29 cellular contexts compared by ENCODE assay signal in genomic region chr5:118679123-118679940, GRCh38.
DNase-seq lines count a peak whose midpoint lies in the region; ATAC-seq and TF ChIP-seq lines count a peak whose summit lies in the region.
"Had no signal": no experiment of that assay in that cellular context is flagged by ENCODE, and none has a peak within 500 bp of the region (broad histone marks: within the 10 kb centered on the region; RNA-seq: fewer than 3 reads in every experiment).

No MANE protein-coding gene starts in this region.

- in situ Hi-C loops in astrocyte of the cerebellum (cut with HindIII; ENCODE audit: low sequenced_read_pairs), result no loop called here

- H3K9me3 ChIP-seq in HEK293 (ENCODE audit: control insufficient read depth, insufficient read depth, low read depth, low read length), result no peaks in the 10 kb centered on the region
- H3K9me3 ChIP-seq: body of pancreas, esophagus squamous epithelium had no signal

- peak overlapping the region; percentile 53 for H3K27ac Mint-ChIP-seq in neural crest cell (ENCODE audit: unreplicated experiment)
- H3K27ac Mint-ChIP-seq: activated T-cell treated with anti-CD3 and anti-CD28 coated beads, Interleukin-2, amount 50 U/mL, for 72 hours; CD14-positive monocyte; stimulated activated naive B cell treated with anti-CD40 and anti-IgM and Interleukin-4, amounts not matched to agents 10 μg/mL and 1 μg/mL and 100 μg/mL, for 72 hours; type B pancreatic cell had no signal

- H3K36me3 Mint-ChIP-seq in neural crest cell (ENCODE audit: low read depth), result peaks cover 4% of the 10 kb centered on the region
- H3K36me3 Mint-ChIP-seq: CD14-positive monocyte; stimulated activated naive B cell treated with anti-CD40 and anti-IgM and Interleukin-4, amounts not matched to agents 10 μg/mL and 1 μg/mL and 100 μg/mL, for 72 hours; type B pancreatic cell had no signal

- no peak for ATAC-seq in HG03139 (IDR thresholded peaks at IDR 0.05; ENCODE audit: unreplicated experiment)
- ATAC-seq: activated CD4-positive, CD25-positive, alpha-beta regulatory T cell treated with anti-CD3 and anti-CD28 coated beads, Interleukin-2, amount 50 U/mL, for 24 hours; activated T-cell treated with anti-CD3 and anti-CD28 coated beads, Interleukin-2, amount 50 U/mL, for 72 hours; body of pancreas; foreskin keratinocyte; HCT116; stimulated activated naive B cell treated with anti-CD40 and anti-IgM and Interleukin-4, amounts not matched to agents 10 μg/mL and 1 μg/mL and 100 μg/mL, for 72 hours had no signal

- DNase-seq in COR-L47 (lab: John Stamatoyannopoulos, UW) (peak; percentile 12), astrocyte of the cerebellum (ENCODE audit: low read depth) (peak; percentile 28), neural crest cell (ENCODE audit: low read depth, low spot score) (no peak), pons (ENCODE audit: low spot score) (no peak), NCI-H1417 treated with DMSO at 0.1 percent for 48 hours (lab: John Stamatoyannopoulos, UW) (no peak)
- no peak for DNase-seq in activated CD8-positive, alpha-beta memory T cell treated with anti-CD3 and anti-CD28 coated beads, Interleukin-2, amount 50 U/mL, for 4 hours
- DNase-seq: activated CD4-positive, alpha-beta T cell treated with anti-CD3 and anti-CD28 coated beads, Interleukin-2, amount 50 U/mL, for 48 hours; activated T-cell treated with anti-CD3 and anti-CD28 coated beads, Interleukin-2, amount 50 U/mL, for 72 hours; body of pancreas; Calu3; DMS79 treated with DMSO at 0.1 percent for 48 hours; esophagus squamous epithelium; foreskin keratinocyte; GDM1; head of caudate nucleus; KBM-7; NCI-H2029 treated with DMSO at 0.1 percent for 48 hours; NCI-H2227 treated with DMSO at 0.1 percent for 48 hours; NCI-H526 treated with DMSO at 0.1 percent for 48 hours; SHP77 treated with DMSO at 0.1 percent for 48 hours; stimulated activated naive B cell treated with anti-CD40 and anti-IgM and Interleukin-4, amounts not matched to agents 10 μg/mL and 1 μg/mL and 100 μg/mL, for 72 hours; substantia nigra; T-helper 2 cell had no signal

- H3K4me3 ChIP-seq in HEK293 (ENCODE audit: low read depth, low read length) (no peak overlapping the region), astrocyte of the cerebellum (ENCODE audit: low read depth, low read length) (no peak overlapping the region)
- H3K4me3 ChIP-seq: body of pancreas, esophagus squamous epithelium had no signal

- no peak for TF ChIP-seq CTCF in HEK293 (tag by site-specific recombination; IDR thresholded peaks at IDR 0.05)
- no peak for TF ChIP-seq CTCF in astrocyte of the cerebellum (IDR thresholded peaks at IDR 0.05; ENCODE audit: low read depth, low read length, missing control alignments)
- TF ChIP-seq CTCF in neural crest cell (conservative IDR thresholded peaks at IDR 0.05), result no peak

- no peaks in the 10 kb centered on the region for H3K27me3 Mint-ChIP-seq in neural crest cell (ENCODE audit: low read depth)

- POLR2A ChIA-PET in HEK293 (lab: Yijun Ruan, JAX), result no interaction called here

- H3K9me3 Mint-ChIP-seq in neural crest cell, result peaks cover 6% of the 10 kb centered on the region

- no peak overlapping the region for H3K27ac ChIP-seq in HEK293 (ENCODE audit: extremely low read depth, low read depth, low read length)
- H3K27ac ChIP-seq: body of pancreas, esophagus squamous epithelium, foreskin keratinocyte had no signal

- H3K4me1 ChIP-seq in HEK293 (ENCODE audit: control insufficient read depth, insufficient read depth, low read length), result no peaks in the 10 kb centered on the region
- H3K4me1 ChIP-seq: body of pancreas, esophagus squamous epithelium, foreskin keratinocyte had no signal

- peaks cover 26% of the 10 kb centered on the region for H3K4me1 Mint-ChIP-seq in neural crest cell
- H3K4me1 Mint-ChIP-seq: CD14-positive monocyte; stimulated activated naive B cell treated with anti-CD40 and anti-IgM and Interleukin-4, amounts not matched to agents 10 μg/mL and 1 μg/mL and 100 μg/mL, for 72 hours had no signal

- no peak overlapping the region for H3K4me3 Mint-ChIP-seq in neural crest cell
- H3K4me3 Mint-ChIP-seq: activated T-cell treated with anti-CD3 and anti-CD28 coated beads, Interleukin-2, amount 50 U/mL, for 72 hours; CD14-positive monocyte; stimulated activated naive B cell treated with anti-CD40 and anti-IgM and Interleukin-4, amounts not matched to agents 10 μg/mL and 1 μg/mL and 100 μg/mL, for 72 hours; type B pancreatic cell had no signal

- H3K36me3 ChIP-seq in HEK293 (ENCODE audit: control insufficient read depth in 2 of 2, insufficient read depth in 1 of 2, low read length in 2 of 2), result no peaks in the 10 kb centered on the region
- H3K36me3 ChIP-seq: esophagus squamous epithelium had no signal

- CTCF ChIA-PET in HEK293 (lab: Yijun Ruan, JAX), result no interaction called here

TF ChIP-seq in HEK293, 187 proteins besides CTCF, POLR2A, EP300 and RAD21:
- TF ChIP-seq ZNF76 (tag by site-specific recombination; IDR thresholded peaks at IDR 0.05; ENCODE audit: borderline replicate concordance, low read depth) (no peak), SCRT2 (tag by site-specific recombination; IDR thresholded peaks at IDR 0.05) (peak; percentile 74), ZNF350 (tag by site-specific recombination; IDR thresholded peaks at IDR 0.05) (no peak), SCRT1 (tag by site-specific recombination; IDR thresholded peaks at IDR 0.05; ENCODE audit: borderline replicate concordance) (peak; percentile 69), TRIM28 (IDR thresholded peaks at IDR 0.05; ENCODE audit: borderline replicate concordance, low read length) (no peak), ZBTB6 (tag by site-specific recombination; IDR thresholded peaks at IDR 0.05) (no peak)

Comparison
In these comparisons a context has a peak if more than half of its experiments do, and no peak if none do; other contexts are left out.
1. DNase-seq: peak in COR-L47 (single experiment) and astrocyte of the cerebellum (single experiment); none in neural crest cell (single experiment), pons (single experiment), NCI-H1417 treated with DMSO at 0.1 percent for 48 hours (single experiment) and activated CD8-positive, alpha-beta memory T cell treated with anti-CD3 and anti-CD28 coated beads, Interleukin-2, amount 50 U/mL, for 4 hours (single experiment).